1 cellular context compared by ENCODE assay signal in the genomic region with DNA sequence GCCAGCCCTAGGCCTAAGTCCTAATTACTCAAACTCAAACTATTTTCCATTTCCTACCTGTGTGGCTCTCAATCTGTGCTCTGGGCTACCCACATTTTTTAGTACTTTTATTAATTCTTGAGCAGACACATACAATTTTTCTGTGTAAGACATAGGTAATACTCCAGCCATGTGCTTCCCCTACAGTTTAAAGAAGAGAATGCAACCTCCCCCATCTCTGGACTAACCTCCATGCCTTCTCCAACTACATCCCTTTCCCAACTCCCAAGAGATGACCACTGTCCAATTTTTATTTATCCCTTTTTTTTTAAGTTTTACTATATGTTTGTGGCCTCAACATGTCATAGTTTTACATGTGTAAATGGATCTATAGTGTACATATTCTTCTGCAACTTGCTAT.
TF ChIP-seq lines count a peak whose summit lies in the region.

No MANE protein-coding gene starts in this region.

TF ChIP-seq in HepG2, 621 proteins besides CTCF, POLR2A, EP300 and RAD21:
- TF ChIP-seq ZBTB7A (CRISPR knock-in tag; IDR thresholded peaks at IDR 0.05) = no peak
- no peak for TF ChIP-seq NCOR1 (IDR thresholded peaks at IDR 0.05; ENCODE audit: borderline replicate concordance, low read length)
- TF ChIP-seq ETV6 (CRISPR knock-in tag; conservative IDR thresholded peaks at IDR 0.05) = no peak
- peak; percentile 43 for TF ChIP-seq STAG1 (CRISPR knock-in tag; IDR thresholded peaks at IDR 0.05)
